In genomic region chr6:138691595-138692057, GRCh38 we compare ENCODE assay signal across 8 cellular contexts.
A peak's percentile ranks its signal among the peaks of the same experiment; 100 is the strongest.
DNase-seq lines count a peak whose midpoint lies in the region; ATAC-seq and TF ChIP-seq lines count a peak whose summit lies in the region.

No MANE protein-coding gene starts in this region.

- no peaks in the 10 kb centered on the region for H3K9me3 Mint-ChIP-seq in stimulated activated naive CD8-positive, alpha-beta T cell treated with anti-CD3 and anti-CD28 coated beads, Interleukin-15, amount 100 ng/mL, for 72 hours

- ATAC-seq in stimulated activated naive CD8-positive, alpha-beta T cell treated with anti-CD3 and anti-CD28 coated beads, Interleukin-15, amount 100 ng/mL, for 72 hours = no peak
- ATAC-seq in HG02588 (IDR thresholded peaks at IDR 0.05; ENCODE audit: unreplicated experiment) = no peak
- no peak for ATAC-seq in SK-N-SH treated with all-trans-retinoic acid at 6 μM for 48 hours

- peaks cover 40% of the 10 kb centered on the region for H3K27me3 Mint-ChIP-seq in stimulated activated naive CD8-positive, alpha-beta T cell treated with anti-CD3 and anti-CD28 coated beads, Interleukin-15, amount 100 ng/mL, for 72 hours

- no peaks in the 10 kb centered on the region for H3K36me3 ChIP-seq in HUES48 (ENCODE audit: control insufficient read depth, insufficient read depth, low read length)

- DNase-seq in EL = peak; percentile 65
- DNase-seq in amniotic epithelial cell (ENCODE audit: low read depth) = peak; percentile 99
- peak; percentile 29 for DNase-seq in iPS-NIHi11 (ENCODE audit: low spot score)
- DNase-seq in stimulated activated naive CD8-positive, alpha-beta T cell treated with anti-CD3 and anti-CD28 coated beads, Interleukin-15, amount 100 ng/mL, for 72 hours = no peak
- no peak for DNase-seq in activated gamma-delta T cell (lab: John Stamatoyannopoulos, UW)

- H3K4me3 ChIP-seq in HUES48 (ENCODE audit: low read depth, low read length) = peak overlapping the region; percentile 82

- peaks cover 9% of the 10 kb centered on the region for H3K27me3 ChIP-seq in HUES48 (ENCODE audit: control insufficient read depth, insufficient read depth, low read length)

- H3K4me1 Mint-ChIP-seq in stimulated activated naive CD8-positive, alpha-beta T cell treated with anti-CD3 and anti-CD28 coated beads, Interleukin-15, amount 100 ng/mL, for 72 hours = peaks cover 5% of the 10 kb centered on the region

- peak overlapping the region; percentile 2 for H3K27ac ChIP-seq in HUES48 (ENCODE audit: low read depth, low read length)

- H3K9me3 ChIP-seq in HUES48 (ENCODE audit: control insufficient read depth, insufficient read depth, low read length) = no peaks in the 10 kb centered on the region

- H3K4me3 Mint-ChIP-seq in stimulated activated naive CD8-positive, alpha-beta T cell treated with anti-CD3 and anti-CD28 coated beads, Interleukin-15, amount 100 ng/mL, for 72 hours = peak overlapping the region; percentile 60 to 68

- no peak overlapping the region for H3K27ac Mint-ChIP-seq in stimulated activated naive CD8-positive, alpha-beta T cell treated with anti-CD3 and anti-CD28 coated beads, Interleukin-15, amount 100 ng/mL, for 72 hours

- peaks cover 13% of the 10 kb centered on the region for H3K4me1 ChIP-seq in HUES48 (ENCODE audit: control insufficient read depth, insufficient read depth, low read length)

- peak overlapping the region; percentile 43; the same call in 1 of the 2 replicates for H3K9ac ChIP-seq in HUES48 (ENCODE audit: low read depth, low read length)

TF ChIP-seq in SK-N-SH treated with all-trans-retinoic acid at 6 μM for 48 hours, 23 proteins besides CTCF, POLR2A, EP300 and RAD21:
- TF ChIP-seq ZC3H10 (CRISPR knock-in tag; IDR thresholded peaks at IDR 0.05) = no peak
- TF ChIP-seq CSRNP3 (CRISPR knock-in tag; IDR thresholded peaks at IDR 0.05) = no peak
- no peak for TF ChIP-seq ISL1 (CRISPR knock-in tag; IDR thresholded peaks at IDR 0.05)
- no peak for TF ChIP-seq SNAI2 (CRISPR knock-in tag; IDR thresholded peaks at IDR 0.05)
- no peak for TF ChIP-seq ZFP30 (CRISPR knock-in tag; IDR thresholded peaks at IDR 0.05)
- no peak for TF ChIP-seq TSHZ2 (CRISPR knock-in tag; IDR thresholded peaks at IDR 0.05)
- TF ChIP-seq ESRRG (CRISPR knock-in tag; IDR thresholded peaks at IDR 0.05) = no peak
- no peak for TF ChIP-seq OSR1 (CRISPR knock-in tag; IDR thresholded peaks at IDR 0.05)
- no peak for TF ChIP-seq CREB5 (CRISPR knock-in tag; IDR thresholded peaks at IDR 0.05; ENCODE audit: low read depth)
- no peak for TF ChIP-seq TOX (CRISPR knock-in tag; IDR thresholded peaks at IDR 0.05; ENCODE audit: borderline replicate concordance)
- TF ChIP-seq ZNF70 (CRISPR knock-in tag; IDR thresholded peaks at IDR 0.05) = no peak
- TF ChIP-seq ZFP3 (CRISPR knock-in tag; IDR thresholded peaks at IDR 0.05) = no peak
- no peak for TF ChIP-seq BACH2 (CRISPR knock-in tag; IDR thresholded peaks at IDR 0.05; ENCODE audit: borderline replicate concordance)
- TF ChIP-seq ARNTL (CRISPR knock-in tag; IDR thresholded peaks at IDR 0.05; ENCODE audit: borderline replicate concordance, low read depth) = no peak
- TF ChIP-seq RARB (CRISPR knock-in tag; IDR thresholded peaks at IDR 0.05) = no peak
- no peak for TF ChIP-seq ZNF565 (CRISPR knock-in tag; conservative IDR thresholded peaks at IDR 0.05; ENCODE audit: low read depth)
- no peak for TF ChIP-seq POU6F1 (CRISPR knock-in tag; IDR thresholded peaks at IDR 0.05; ENCODE audit: borderline replicate concordance, low read depth)
- no peak for TF ChIP-seq PATZ1 (CRISPR knock-in tag; IDR thresholded peaks at IDR 0.05; ENCODE audit: borderline replicate concordance)
- no peak for TF ChIP-seq PPARA (CRISPR knock-in tag; IDR thresholded peaks at IDR 0.05; ENCODE audit: borderline replicate concordance)
TF ChIP-seq in SK-N-SH treated with all-trans-retinoic acid at 6 μM for 48 hours: peak in this region for 0.

Comparison
In these comparisons a context has a peak if more than half of its experiments do, and no peak if none do; other contexts are left out.
1. DNase-seq: peak in EL (single experiment), amniotic epithelial cell (single experiment) and iPS-NIHi11 (single experiment); none in stimulated activated naive CD8-positive, alpha-beta T cell treated with anti-CD3 and anti-CD28 coated beads, Interleukin-15, amount 100 ng/mL, for 72 hours (0 of 2) and activated gamma-delta T cell (single experiment).